20 cellular contexts compared by ENCODE assay signal in the genomic region with DNA sequence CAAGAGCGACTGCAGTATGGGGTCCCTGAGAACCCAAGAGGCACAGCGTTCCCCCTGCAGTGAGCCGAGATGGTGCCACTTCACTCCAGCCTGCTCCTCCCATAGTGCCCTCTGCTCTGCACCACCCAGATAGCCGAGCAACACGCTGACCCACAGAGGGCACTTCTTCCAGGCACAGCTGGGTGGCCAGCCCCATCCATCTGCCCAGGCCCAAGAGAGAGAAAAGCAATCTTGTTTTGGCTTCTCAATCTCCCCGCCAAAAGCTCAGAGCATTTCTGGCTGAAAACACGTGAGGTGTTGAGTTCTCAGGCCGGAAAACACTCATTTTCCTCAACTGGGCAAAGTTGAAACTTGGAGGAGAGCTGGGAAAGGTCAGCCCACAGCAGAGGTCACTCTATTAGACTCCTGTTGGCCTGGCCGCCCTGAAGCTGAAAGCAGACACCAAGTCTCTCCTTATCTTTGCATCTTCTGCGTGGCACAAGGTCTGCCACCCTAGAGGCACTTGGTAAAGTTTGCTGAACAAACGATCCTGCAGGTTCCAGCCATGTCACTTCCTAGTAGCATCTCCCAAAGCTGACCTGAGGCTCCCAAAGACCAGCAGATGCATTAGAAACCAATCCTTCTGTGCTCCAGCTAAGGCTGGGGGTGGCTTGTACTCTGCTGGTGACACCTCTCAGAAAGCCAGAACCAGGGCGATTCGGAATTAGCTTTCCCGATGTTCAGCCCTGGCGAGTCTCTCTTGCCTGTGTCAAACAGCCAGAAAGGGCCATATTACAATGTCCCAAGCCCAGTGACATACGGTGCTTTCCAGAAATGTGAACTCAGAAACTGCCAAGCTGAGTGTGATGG. TPM values are rescaled to one million over a fixed set of nuclear protein-coding genes. Genes with fewer than 3 reads are reported as not detected.
"Had no signal": no experiment of that assay in that cellular context is flagged by ENCODE, and none has a peak within 500 bp of the region (broad histone marks: within the 10 kb centered on the region; RNA-seq: fewer than 3 reads in every experiment).

No MANE protein-coding gene starts in this region.

- H3K36me3 Mint-ChIP-seq: activated naive CD8-positive, alpha-beta T cell; WTC11 had no signal

- DNase-seq: activated CD4-positive, alpha-beta T cell treated with anti-CD3 and anti-CD28 coated beads for 48 hours; activated CD4-positive, alpha-beta T cell treated with anti-CD3 and anti-CD28 coated beads, Interleukin-2, amount 50 U/mL, for 4 hours; activated CD4-positive, CD25-positive, alpha-beta regulatory T cell treated with anti-CD3 and anti-CD28 coated beads, Interleukin-2, amount 50 U/mL, for 72 hours; activated CD8-positive, alpha-beta memory T cell treated with anti-CD3 and anti-CD28 coated beads, Interleukin-2, amount 50 U/mL, for 48 hours; activated CD8-positive, alpha-beta T cell treated with anti-CD3 and anti-CD28 coated beads, Interleukin-2, amount 10 ng/mL, durations not matched to agents 7 days and 5 days; activated effector memory CD4-positive, alpha-beta T cell treated with Interleukin-2 at 50 U/mL for 16 hours; activated naive CD4-positive, alpha-beta T cell treated with Interleukin-2 at 50 U/mL for 16 hours; activated T-cell treated with anti-CD3 and anti-CD28 coated beads, Interleukin-2, amount 50 U/mL, for 24 hours; amygdala; NCI-H1930; SIG-M5; T-helper 17 cell; T-helper 9 cell had no signal

- H3K27ac Mint-ChIP-seq: activated CD8-positive, alpha-beta T cell treated with anti-CD3 and anti-CD28 coated beads, Interleukin-2, amount 10 ng/mL, durations not matched to agents 7 days and 5 days; activated naive CD8-positive, alpha-beta T cell; activated T-cell treated with anti-CD3 and anti-CD28 coated beads, Interleukin-2, amount 50 U/mL, for 24 hours; activated T-helper 1 cell treated with anti-CD3 and anti-CD28 coated beads, Interleukin-12 subunit alpha, Interleukin-12 subunit beta, Interleukin-2, Interleukin-4 antibody, amounts not matched to agents 30 ng/mL and 10 ng/mL and 1 ng/mL, durations not matched to agents 14 hours and 24 hours and 36 hours; T-helper 17 cell; WTC11 had no signal

- H3K9me3 Mint-ChIP-seq: activated T-cell treated with anti-CD3 and anti-CD28 coated beads, Interleukin-2, amount 50 U/mL, for 24 hours; activated T-helper 1 cell treated with anti-CD3 and anti-CD28 coated beads, Interleukin-12 subunit alpha, Interleukin-12 subunit beta, Interleukin-2, Interleukin-4 antibody, amounts not matched to agents 30 ng/mL and 10 ng/mL and 1 ng/mL, durations not matched to agents 14 hours and 24 hours and 36 hours; WTC11 had no signal

- H3K4me3 Mint-ChIP-seq: activated CD8-positive, alpha-beta T cell treated with anti-CD3 and anti-CD28 coated beads, Interleukin-2, amount 10 ng/mL, durations not matched to agents 7 days and 5 days; activated naive CD8-positive, alpha-beta T cell; activated T-cell treated with anti-CD3 and anti-CD28 coated beads, Interleukin-2, amount 50 U/mL, for 24 hours; activated T-helper 1 cell treated with anti-CD3 and anti-CD28 coated beads, Interleukin-12 subunit alpha, Interleukin-12 subunit beta, Interleukin-2, Interleukin-4 antibody, amounts not matched to agents 30 ng/mL and 10 ng/mL and 1 ng/mL, durations not matched to agents 14 hours and 24 hours and 36 hours; T-helper 17 cell; WTC11 had no signal

- ATAC-seq: activated CD8-positive, alpha-beta T cell treated with anti-CD3 and anti-CD28 coated beads, Interleukin-2, amount 10 ng/mL, durations not matched to agents 7 days and 5 days; T-helper 17 cell; WTC11 had no signal

- H3K4me1 Mint-ChIP-seq: T-helper 17 cell had no signal

RNA-seq across cellular contexts. Expression of a gene that starts 10.9 kb away (rescaled TPM):
- total RNA-seq: activated CD8-positive, alpha-beta T cell treated with anti-CD3 and anti-CD28 coated beads, Interleukin-2, amount 10 ng/mL, durations not matched to agents 7 days and 5 days; activated T-helper 1 cell treated with anti-CD3 and anti-CD28 coated beads, Interleukin-12 subunit alpha, Interleukin-12 subunit beta, Interleukin-2, Interleukin-4 antibody, amounts not matched to agents 30 ng/mL and 10 ng/mL and 1 ng/mL, durations not matched to agents 14 hours and 24 hours and 36 hours; LHCN-M2; MCF 10A; OCI-LY7; T-helper 17 cell; WTC11 had no signal

RNA-seq across cellular contexts. Expression of a gene that starts 44.2 kb away (rescaled TPM):
- total RNA-seq: activated CD8-positive, alpha-beta T cell treated with anti-CD3 and anti-CD28 coated beads, Interleukin-2, amount 10 ng/mL, durations not matched to agents 7 days and 5 days; activated T-helper 1 cell treated with anti-CD3 and anti-CD28 coated beads, Interleukin-12 subunit alpha, Interleukin-12 subunit beta, Interleukin-2, Interleukin-4 antibody, amounts not matched to agents 30 ng/mL and 10 ng/mL and 1 ng/mL, durations not matched to agents 14 hours and 24 hours and 36 hours; MCF 10A; OCI-LY7; RPMI7951; T-helper 17 cell had no signal
